Comparison of ENCODE assay signal across 17 cellular contexts in genomic region chr4:63105839-63106238, GRCh38.
DNase-seq lines count a peak whose midpoint lies in the region; ATAC-seq and TF ChIP-seq lines count a peak whose summit lies in the region.
"Had no signal": no experiment of that assay in that cellular context is flagged by ENCODE, and none has a peak within 500 bp of the region (broad histone marks: within the 10 kb centered on the region; RNA-seq: fewer than 3 reads in every experiment).

No MANE protein-coding gene starts in this region.

- H3K4me3 ChIP-seq in GM23338: no peak overlapping the region
- no peak overlapping the region for H3K4me3 ChIP-seq in endodermal cell (ENCODE audit: low read length)
- no peak overlapping the region for H3K4me3 ChIP-seq in neuronal stem cell (ENCODE audit: low read length in 2 of 2)
- no peak overlapping the region for H3K4me3 ChIP-seq in left ventricle myocardium inferior
- H3K4me3 ChIP-seq in lower lobe of right lung: no peak overlapping the region
- H3K4me3 ChIP-seq: A549, GM23248 had no signal

- no peak for ATAC-seq in GM23338
- ATAC-seq in lower lobe of right lung: no peak
- ATAC-seq: A549 had no signal

- H4K8ac ChIP-seq in neuronal stem cell (ENCODE audit: low read depth, low read length): no peak overlapping the region

- no peak overlapping the region for H3K4me2 ChIP-seq in GM23338
- H3K4me2 ChIP-seq in neuronal stem cell (ENCODE audit: insufficient read depth, low read length, poor library complexity, severe bottlenecking): no peak overlapping the region
- H3K4me2 ChIP-seq: A549 had no signal

- peak overlapping the region; percentile 41 for H2BK12ac ChIP-seq in neuronal stem cell (ENCODE audit: low read length)

- H3K27ac ChIP-seq in GM23338 (ENCODE audit: low read depth) (no peak overlapping the region), endodermal cell (ENCODE audit: low read depth, low read length) (no peak overlapping the region), neuronal stem cell (replicated peaks; ENCODE audit: low read length) (no peak overlapping the region), left ventricle myocardium inferior (replicated peaks) (no peak overlapping the region), lower lobe of right lung (no peak overlapping the region)
- H3K27ac ChIP-seq: 22Rv1, A549, C4-2B, GM23248 had no signal

- H3K36me3 ChIP-seq in GM23338 (ENCODE audit: insufficient read depth): no peaks in the 10 kb centered on the region
- no peaks in the 10 kb centered on the region for H3K36me3 ChIP-seq in endodermal cell (ENCODE audit: control insufficient read depth, insufficient read depth, low read length)
- H3K36me3 ChIP-seq in neuronal stem cell (replicated peaks in 1 of 2; ENCODE audit: control insufficient read depth in 2 of 2, insufficient read depth in 2 of 2, low read length in 2 of 2): peaks cover 0 to 1% of the 10 kb centered on the region in 2 donors
- H3K36me3 ChIP-seq in left ventricle myocardium inferior: no peaks in the 10 kb centered on the region
- no peaks in the 10 kb centered on the region for H3K36me3 ChIP-seq in lower lobe of right lung

- H3K9me3 ChIP-seq in endodermal cell (ENCODE audit: control insufficient read depth, low read length) (no peaks in the 10 kb centered on the region), neuronal stem cell (replicated peaks in 1 of 2; ENCODE audit: control insufficient read depth in 2 of 2, insufficient read depth in 1 of 2, low read depth in 1 of 2, low read length in 2 of 2) (no peaks in the 10 kb centered on the region), left ventricle myocardium inferior (replicated peaks) (peaks cover 35% of the 10 kb centered on the region), lower lobe of right lung (peaks cover 10% of the 10 kb centered on the region)
- H3K9me3 ChIP-seq: A549 had no signal

- H3K36me3 Mint-ChIP-seq in GM23338 (ENCODE audit: low read depth) (peaks cover 8% of the 10 kb centered on the region; the same call in 1 of the 3 replicates), endodermal cell (ENCODE audit: low read depth) (no peaks in the 10 kb centered on the region)
- H3K36me3 Mint-ChIP-seq in activated CD4-positive, alpha-beta T cell treated with anti-CD3 and anti-CD28 coated beads, Interleukin-2, amount 10 ng/mL, durations not matched to agents 24 days and 14 days (ENCODE audit: low read depth): no peaks in the 10 kb centered on the region

- H2BK15ac ChIP-seq in neuronal stem cell (ENCODE audit: low read length): no peak overlapping the region

- H3K79me2 ChIP-seq in GM23338 (replicated peaks; ENCODE audit: insufficient read depth): no peaks in the 10 kb centered on the region

- H3K9me2 ChIP-seq in GM23338 (ENCODE audit: insufficient read depth): peaks cover 10% of the 10 kb centered on the region

- H3K23ac ChIP-seq in neuronal stem cell (ENCODE audit: low read depth, low read length, poor library complexity): no peak overlapping the region

- H4K91ac ChIP-seq in neuronal stem cell (ENCODE audit: low read depth, low read length, poor library complexity): no peak overlapping the region

- H3K9me3 Mint-ChIP-seq in GM23338 (peaks cover 18% of the 10 kb centered on the region), endodermal cell (peaks cover 11% of the 10 kb centered on the region)
- peaks cover 11% of the 10 kb centered on the region for H3K9me3 Mint-ChIP-seq in activated CD4-positive, alpha-beta T cell treated with anti-CD3 and anti-CD28 coated beads, Interleukin-2, amount 10 ng/mL, durations not matched to agents 24 days and 14 days

- H3K4me1 Mint-ChIP-seq in GM23338 (no peaks in the 10 kb centered on the region; the same call in 1 of the 3 replicates), endodermal cell (no peaks in the 10 kb centered on the region)
- no peaks in the 10 kb centered on the region for H3K4me1 Mint-ChIP-seq in activated CD4-positive, alpha-beta T cell treated with anti-CD3 and anti-CD28 coated beads, Interleukin-2, amount 10 ng/mL, durations not matched to agents 24 days and 14 days

- H2AK5ac ChIP-seq in neuronal stem cell (ENCODE audit: low read depth, low read length): no peak overlapping the region

- intact Hi-C loops in activated CD4-positive, alpha-beta T cell treated with anti-CD3 and anti-CD28 coated beads, Interleukin-2, amount 10 ng/mL, durations not matched to agents 24 days and 14 days (cut with micrococcal nuclease): no loop called here
- intact Hi-C loops in left ventricle myocardium inferior (cut with micrococcal nuclease) (no loop called here), lower lobe of right lung (cut with DNase I) (no loop called here)

- no peaks in the 10 kb centered on the region for H3F3A ChIP-seq in GM23338 (replicated peaks; ENCODE audit: low read depth)

- H3K27me3 ChIP-seq in GM23338 (ENCODE audit: insufficient read depth) (no peaks in the 10 kb centered on the region), endodermal cell (ENCODE audit: control insufficient read depth, insufficient read depth, low read length, poor library complexity, severe bottlenecking) (no peaks in the 10 kb centered on the region), neuronal stem cell (ENCODE audit: control insufficient read depth in 3 of 3, insufficient read depth in 3 of 3, low read depth in 1 of 3, low read length in 3 of 3) (no peaks in the 10 kb centered on the region), left ventricle myocardium inferior (ENCODE audit: low read depth) (no peaks in the 10 kb centered on the region), lower lobe of right lung (ENCODE audit: low read depth) (no peaks in the 10 kb centered on the region)

- H3K27ac Mint-ChIP-seq in GM23338 (no peak overlapping the region; the same call in 1 of the 2 replicates), endodermal cell (no peak overlapping the region)
- H3K27ac Mint-ChIP-seq in activated CD4-positive, alpha-beta T cell treated with anti-CD3 and anti-CD28 coated beads, Interleukin-2, amount 10 ng/mL, durations not matched to agents 24 days and 14 days: no peak overlapping the region
- H3K27ac Mint-ChIP-seq: CD4-positive, alpha-beta T cell had no signal

- no peak overlapping the region for H3K18ac ChIP-seq in neuronal stem cell (ENCODE audit: low read length)

- no peak overlapping the region for H3K4ac ChIP-seq in neuronal stem cell (ENCODE audit: low read length)

- H2BK5ac ChIP-seq in neuronal stem cell (ENCODE audit: low read length): no peak overlapping the region

- H3K27me3 Mint-ChIP-seq in GM23338 (ENCODE audit: insufficient read depth, low read depth, poor library complexity) (no peaks in the 10 kb centered on the region), endodermal cell (ENCODE audit: insufficient read depth) (no peaks in the 10 kb centered on the region)
- no peaks in the 10 kb centered on the region for H3K27me3 Mint-ChIP-seq in activated CD4-positive, alpha-beta T cell treated with anti-CD3 and anti-CD28 coated beads, Interleukin-2, amount 10 ng/mL, durations not matched to agents 24 days and 14 days
- H3K27me3 Mint-ChIP-seq: CD4-positive, alpha-beta T cell had no signal

- H4K20me1 ChIP-seq in GM23338 (replicated peaks; ENCODE audit: insufficient read depth): no peaks in the 10 kb centered on the region

- H3K79me1 ChIP-seq in neuronal stem cell (ENCODE audit: low read depth, low read length): no peaks in the 10 kb centered on the region

- 0 out of 2 replicates have a peak overlapping the region, but pooled peaks have one; percentile 0 for H2AFZ ChIP-seq in GM23338
- H2AFZ ChIP-seq in neuronal stem cell (ENCODE audit: low read length): peak overlapping the region; percentile 64
- H2AFZ ChIP-seq: GM23248 had no signal

- no peak overlapping the region for H2BK120ac ChIP-seq in neuronal stem cell (ENCODE audit: low read depth, low read length)

- H3K4me1 ChIP-seq in GM23338 (ENCODE audit: insufficient read depth) (no peaks in the 10 kb centered on the region), endodermal cell (ENCODE audit: control insufficient read depth, insufficient read depth, low read length) (no peaks in the 10 kb centered on the region), neuronal stem cell (ENCODE audit: control insufficient read depth in 2 of 2, insufficient read depth in 1 of 2, low read depth in 1 of 2, low read length in 2 of 2) (peaks cover 0 to 3% of the 10 kb centered on the region in 2 donors), left ventricle myocardium inferior (no peaks in the 10 kb centered on the region), lower lobe of right lung (no peaks in the 10 kb centered on the region)
- H3K4me1 ChIP-seq: A549 had no signal

- DNase-seq in GM23338 (ENCODE audit: low spot score) (peak; percentile 28), OCI-M1 (lab: John Stamatoyannopoulos, UW) (peak; percentile 19), endodermal cell (peak; percentile 46), neuronal stem cell (ENCODE audit: low spot score) (no peak), left ventricle myocardium inferior (no peak), lower lobe of right lung (no peak)
- DNase-seq in activated CD4-positive, alpha-beta T cell treated with anti-CD3 and anti-CD28 coated beads, Interleukin-2, amount 10 ng/mL, durations not matched to agents 24 days and 14 days: no peak
- DNase-seq: AML-193; CD4-positive, alpha-beta T cell; DMS153; DMS79; GDM1; GM23248; H7 had no signal

- no peak overlapping the region for H3K14ac ChIP-seq in neuronal stem cell (ENCODE audit: low read length)

- no peak for TF ChIP-seq CTCF in GM23338 (conservative IDR thresholded peaks at IDR 0.05; ENCODE audit: low read depth in 2 of 2)
- no peak for TF ChIP-seq CTCF in endodermal cell (conservative IDR thresholded peaks at IDR 0.05)
- no peak for TF ChIP-seq CTCF in left ventricle myocardium inferior (IDR thresholded peaks at IDR 0.05; ENCODE audit: borderline replicate concordance)
- no peak for TF ChIP-seq CTCF in lower lobe of right lung (IDR thresholded peaks at IDR 0.05)

- H3K9ac ChIP-seq in endodermal cell (ENCODE audit: extremely low read depth, low read length, poor library complexity, severe bottlenecking) (no peak overlapping the region), neuronal stem cell (ENCODE audit: low read depth, low read length, poor library complexity) (no peak overlapping the region)
- H3K9ac ChIP-seq: GM23248 had no signal

- H3K4me3 Mint-ChIP-seq in GM23338 (no peak overlapping the region), endodermal cell (no peak overlapping the region)
- H3K4me3 Mint-ChIP-seq in activated CD4-positive, alpha-beta T cell treated with anti-CD3 and anti-CD28 coated beads, Interleukin-2, amount 10 ng/mL, durations not matched to agents 24 days and 14 days: no peak overlapping the region
- H3K4me3 Mint-ChIP-seq: CD4-positive, alpha-beta T cell had no signal

TF ChIP-seq in GM23338, 12 proteins besides CTCF, POLR2A, EP300 and RAD21 (continues in another document):
- TF ChIP-seq EZH2 (IDR thresholded peaks at IDR 0.05; ENCODE audit: low read depth, unreplicated experiment): no peak

Comparison
In these comparisons a context has a peak if more than half of its experiments do, and no peak if none do; other contexts are left out.
1. DNase-seq: peak in GM23338 (single experiment), OCI-M1 (single experiment) and endodermal cell (single experiment); none in neuronal stem cell (single experiment), activated CD4-positive, alpha-beta T cell treated with anti-CD3 and anti-CD28 coated beads, Interleukin-2, amount 10 ng/mL, durations not matched to agents 24 days and 14 days (single experiment), left ventricle myocardium inferior (single experiment) and lower lobe of right lung (single experiment).